In genomic region chr9:121309833-121310425, GRCh38 we compare ENCODE assay signal across 19 cellular contexts.
"Had no signal": no experiment of that assay in that cellular context is flagged by ENCODE, and none has a peak within 500 bp of the region (broad histone marks: within the 10 kb centered on the region; RNA-seq: fewer than 3 reads in every experiment).

No MANE protein-coding gene starts in this region.

- H3K4me1 Mint-ChIP-seq: activated naive CD8-positive, alpha-beta T cell treated with anti-CD3 and anti-CD28 coated beads for 36 hours; mesothelial cell of epicardium; stimulated activated naive CD8-positive, alpha-beta T cell treated with anti-CD3 and anti-CD28 coated beads, Interleukin-15, amount 100 ng/mL, for 72 hours had no signal

- H3K27me3 Mint-ChIP-seq: activated naive CD8-positive, alpha-beta T cell treated with anti-CD3 and anti-CD28 coated beads for 36 hours; natural killer cell treated with Interleukin-12 subunit alpha and Interleukin-12 subunit beta and Interleukin-15 and Interleukin-18, amount 100 ng/mL, for 72 hours; stimulated activated naive CD8-positive, alpha-beta T cell treated with anti-CD3 and anti-CD28 coated beads, Interleukin-15, amount 100 ng/mL, for 72 hours; type B pancreatic cell had no signal

- ATAC-seq: left lobe of liver; natural killer cell treated with Interleukin-12 subunit alpha and Interleukin-12 subunit beta and Interleukin-15 and Interleukin-18, amount 100 ng/mL, for 72 hours; stimulated activated naive CD8-positive, alpha-beta T cell treated with anti-CD3 and anti-CD28 coated beads, Interleukin-15, amount 100 ng/mL, for 72 hours had no signal

- H3K9me3 ChIP-seq: colonic mucosa, esophagus squamous epithelium had no signal

- H3K79me2 ChIP-seq: parathyroid adenoma had no signal

- H3K4me3 ChIP-seq: colonic mucosa, esophagus squamous epithelium, skin epidermis had no signal

- H3K9ac ChIP-seq: parathyroid adenoma had no signal

- FAIRE-seq: keratinocyte had no signal

- DNase-seq: activated CD4-positive, alpha-beta T cell treated with anti-CD3 and anti-CD28 coated beads for 4 hours; activated CD4-positive, alpha-beta T cell treated with anti-CD3 and anti-CD28 coated beads, Interleukin-2, amount 50 U/mL, for 48 hours; activated CD4-positive, CD25-positive, alpha-beta regulatory T cell; activated CD8-positive, alpha-beta memory T cell treated with anti-CD3 and anti-CD28 coated beads, Interleukin-2, amount 50 U/mL, for 48 hours; activated naive CD4-positive, alpha-beta T cell treated with Interleukin-2 at 50 U/mL for 16 hours; activated naive CD8-positive, alpha-beta T cell treated with anti-CD3 and anti-CD28 coated beads for 36 hours; activated T-cell treated with anti-CD3 and anti-CD28 coated beads, Interleukin-2, amount 50 U/mL, for 48 hours; colonic mucosa; esophagus squamous epithelium; stimulated activated CD4-positive, alpha-beta T cell treated with anti-CD3 and anti-CD28 coated beads, Interleukin-1b, Interleukin-23, amount 100 ng/mL, for 48 hours; stimulated activated naive CD8-positive, alpha-beta T cell treated with anti-CD3 and anti-CD28 coated beads, Interleukin-15, amount 100 ng/mL, for 72 hours had no signal

- H3K27ac Mint-ChIP-seq: activated naive CD8-positive, alpha-beta T cell treated with anti-CD3 and anti-CD28 coated beads for 36 hours; mesothelial cell of epicardium; natural killer cell treated with Interleukin-12 subunit alpha and Interleukin-12 subunit beta and Interleukin-15 and Interleukin-18, amount 100 ng/mL, for 72 hours; stimulated activated naive CD8-positive, alpha-beta T cell treated with anti-CD3 and anti-CD28 coated beads, Interleukin-15, amount 100 ng/mL, for 72 hours; T-helper 1 cell treated with Interleukin-12 subunit alpha and Interleukin-12 subunit beta and Interleukin-4 antibody, amounts not matched to agents 30 μg/mL and 1 μg/mL, for 36 hours; type B pancreatic cell had no signal

- H3K9me3 Mint-ChIP-seq: activated naive CD8-positive, alpha-beta T cell treated with anti-CD3 and anti-CD28 coated beads for 36 hours; mesothelial cell of epicardium; natural killer cell treated with Interleukin-12 subunit alpha and Interleukin-12 subunit beta and Interleukin-15 and Interleukin-18, amount 100 ng/mL, for 72 hours; stimulated activated naive CD8-positive, alpha-beta T cell treated with anti-CD3 and anti-CD28 coated beads, Interleukin-15, amount 100 ng/mL, for 72 hours; T-helper 1 cell treated with Interleukin-12 subunit alpha and Interleukin-12 subunit beta and Interleukin-4 antibody, amounts not matched to agents 30 μg/mL and 1 μg/mL, for 36 hours; type B pancreatic cell had no signal

- H3K36me3 Mint-ChIP-seq: activated naive CD8-positive, alpha-beta T cell treated with anti-CD3 and anti-CD28 coated beads for 36 hours; natural killer cell treated with Interleukin-12 subunit alpha and Interleukin-12 subunit beta and Interleukin-15 and Interleukin-18, amount 100 ng/mL, for 72 hours had no signal

- H3K4me1 ChIP-seq: colonic mucosa, parathyroid adenoma had no signal

- H3K4me3 Mint-ChIP-seq: activated naive CD8-positive, alpha-beta T cell treated with anti-CD3 and anti-CD28 coated beads for 36 hours; mesothelial cell of epicardium; natural killer cell treated with Interleukin-12 subunit alpha and Interleukin-12 subunit beta and Interleukin-15 and Interleukin-18, amount 100 ng/mL, for 72 hours; stimulated activated naive CD8-positive, alpha-beta T cell treated with anti-CD3 and anti-CD28 coated beads, Interleukin-15, amount 100 ng/mL, for 72 hours; T-helper 1 cell treated with Interleukin-12 subunit alpha and Interleukin-12 subunit beta and Interleukin-4 antibody, amounts not matched to agents 30 μg/mL and 1 μg/mL, for 36 hours; type B pancreatic cell had no signal

- H3K27me3 ChIP-seq: colonic mucosa, esophagus squamous epithelium had no signal

- H2AFZ ChIP-seq: parathyroid adenoma had no signal

- H3K27ac ChIP-seq: colonic mucosa, parathyroid adenoma had no signal
